In the genomic region with DNA sequence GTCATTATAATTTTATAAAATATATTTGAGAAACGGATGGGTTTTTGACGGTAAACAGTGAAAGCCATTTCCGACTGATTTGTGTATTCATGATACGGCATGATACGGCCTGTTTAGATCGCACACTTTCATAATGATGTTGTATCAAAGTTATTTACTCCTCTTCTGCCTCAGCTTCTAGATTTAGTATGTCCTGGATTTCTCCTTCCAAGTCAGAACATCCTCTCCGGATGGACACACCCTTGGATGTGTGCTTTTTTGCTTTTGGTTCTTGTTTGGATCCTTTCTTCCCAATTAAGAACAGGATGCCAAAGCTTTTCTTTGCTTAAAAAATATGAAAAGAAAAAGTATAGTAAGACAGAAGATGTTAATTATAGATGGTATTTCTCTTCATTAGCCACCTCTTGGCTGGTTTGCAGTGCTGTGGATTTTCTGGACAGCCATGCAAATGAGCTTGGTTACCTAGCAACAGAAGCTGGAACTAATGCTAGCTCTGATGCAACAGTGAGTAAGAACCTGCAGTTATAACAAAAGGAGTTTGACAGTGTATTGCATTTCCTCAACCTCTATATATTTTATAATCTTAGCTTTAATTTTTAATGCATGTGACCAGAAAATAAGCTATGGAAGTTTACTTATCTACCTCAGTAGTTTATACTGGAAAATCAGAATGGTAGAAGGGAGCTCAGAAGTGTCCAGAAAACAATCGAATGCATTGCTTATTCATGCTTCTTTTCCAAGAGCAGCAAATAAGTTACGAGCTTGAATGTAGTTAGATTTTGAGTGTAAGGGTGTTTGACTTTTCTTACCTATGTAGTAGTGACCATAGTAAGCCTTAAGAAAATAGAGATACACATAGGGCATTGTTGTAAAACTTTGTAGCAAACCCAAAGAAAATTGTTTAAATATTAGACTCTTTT, we compare ENCODE assay signal across 8 cellular contexts. TPM values are rescaled to one million over a fixed set of nuclear protein-coding genes. Genes with fewer than 3 reads are reported as not detected.
DNase-seq lines count a peak whose midpoint lies in the region; ATAC-seq and TF ChIP-seq lines count a peak whose summit lies in the region.

No MANE protein-coding gene starts in this region.

- no peaks in the 10 kb centered on the region; the same call in 1 of the 2 replicates for H4K20me1 ChIP-seq in IMR-90 (ENCODE audit: insufficient read depth, low read length)

- H2BK5ac ChIP-seq in IMR-90 (ENCODE audit: low read depth, low read length, poor library complexity, severe bottlenecking) = no peak overlapping the region

- peak overlapping the region in 1 of 2 experiments; percentile 56; a peak in 3 of 4 replicates for H4K8ac ChIP-seq in IMR-90 (ENCODE audit: low read depth in 2 of 2, low read length in 2 of 2)

- POLR2A ChIA-PET in IMR-90 (lab: Charles Lee; ENCODE audit: unreplicated experiment) = no interaction called here

- H4K91ac ChIP-seq in IMR-90 (ENCODE audit: insufficient read depth, low read depth, low read length) = peak overlapping the region; percentile 69

- 0 out of 2 replicates have a peak overlapping the region, but pooled peaks have one; percentile 21 for H3K18ac ChIP-seq in IMR-90 (ENCODE audit: low read depth, low read length)

- H2AK9ac ChIP-seq in IMR-90 (replicated peaks; ENCODE audit: low read depth, low read length, poor library complexity) = no peak overlapping the region

- H2BK15ac ChIP-seq in IMR-90 (ENCODE audit: low read depth, low read length) = no peak overlapping the region; the same call in 2 of the 3 replicates

- in situ Hi-C loops in IMR-90 (cut with MboI; ENCODE audit: low sequenced_read_pairs) = no loop called here

- peaks cover 54% of the 10 kb centered on the region for H3K4me1 Mint-ChIP-seq in activated T-cell treated with anti-CD3 and anti-CD28 coated beads, Interleukin-2, amount 50 U/mL, for 24 hours (ENCODE audit: low read depth)

- no peak overlapping the region for H2AFZ ChIP-seq in IMR-90 (replicated peaks; ENCODE audit: low read length, poor library complexity)

- no peak overlapping the region for H3K4me3 Mint-ChIP-seq in activated T-cell treated with anti-CD3 and anti-CD28 coated beads, Interleukin-2, amount 50 U/mL, for 24 hours

- WGBS in IMR-90 (ENCODE audit: extremely low coverage in 2 of 2, insufficient read length in 1 of 2), 2 experiments = no CpG with 5 or more reads among the region's 9 CpGs

- BruUV-seq in IMR-90 (replicated peaks; lab: Mats Ljungman, UMichigan) = no TSS peak

- H2BK20ac ChIP-seq in IMR-90 (ENCODE audit: low read depth, low read length) = peak overlapping the region; percentile 54; the same call in 1 of the 2 replicates

- no peak for TF ChIP-seq CTCF in IMR-90 (conservative IDR thresholded peaks at IDR 0.05; ENCODE audit: low read depth, low read length)
- no peak for TF ChIP-seq CTCF in left lung (IDR thresholded peaks at IDR 0.05)

- H3K36me3 ChIP-seq in IMR-90 (ENCODE audit: control insufficient read depth, insufficient read depth, low read length) (peaks cover 1% of the 10 kb centered on the region; the same call in 1 of the 2 replicates), left lung (peaks cover 0 to 18% of the 10 kb centered on the region in 2 donors)

- CTCF ChIA-PET in IMR-90 (lab: Yijun Ruan, JAX) = no interaction called here

- H3K36me3 Mint-ChIP-seq in activated T-cell treated with anti-CD3 and anti-CD28 coated beads, Interleukin-2, amount 50 U/mL, for 24 hours (ENCODE audit: low read depth) = peaks cover 84% of the 10 kb centered on the region

- no peaks in the 10 kb centered on the region for H3K27me3 ChIP-seq in IMR-90 (ENCODE audit: control insufficient read depth, insufficient read depth, low read length)
- no peaks in the 10 kb centered on the region for H3K27me3 ChIP-seq in left lung

- H3K9me3 ChIP-seq in IMR-90 (ENCODE audit: control insufficient read depth, insufficient read depth, low read length) = no peaks in the 10 kb centered on the region; the same call in 1 of the 2 replicates
- peaks cover 0 to 12% of the 10 kb centered on the region in 2 donors for H3K9me3 ChIP-seq in left lung

- H3K4me3 ChIP-seq in IMR-90 (ENCODE audit: insufficient read depth, low read depth, low read length) (no peak overlapping the region), left lung (no peak overlapping the region)

- H3K27ac ChIP-seq in IMR-90 (ENCODE audit: insufficient read depth, low read length) = peak overlapping the region; percentile 46; the same call in 1 of the 2 replicates
- H3K27ac ChIP-seq in left lung = peak overlapping the region in 1 of 2 donors; percentile 60

- H3K9me1 ChIP-seq in IMR-90 (ENCODE audit: insufficient read depth, low read length) = 0 out of 2 replicates have a peak, but pooled peaks cover 5% of the 10 kb centered on the region

- H3K9ac ChIP-seq in IMR-90 (ENCODE audit: low read depth, low read length) = no peak overlapping the region; the same call in 1 of the 2 replicates

- H3K4me1 ChIP-seq in IMR-90 (ENCODE audit: control insufficient read depth, insufficient read depth, low read length) = no peaks in the 10 kb centered on the region
- H3K4me1 ChIP-seq in left lung = peaks cover 0 to 10% of the 10 kb centered on the region in 2 donors

- peak; percentile 75 for ATAC-seq in IMR-90 (ENCODE audit: low read depth)
- peak; percentile 65 for ATAC-seq in left lung
- no peak for ATAC-seq in HG03439 (IDR thresholded peaks at IDR 0.05; ENCODE audit: unreplicated experiment)
- no peak for ATAC-seq in HG03039 (IDR thresholded peaks at IDR 0.05; ENCODE audit: unreplicated experiment)

- peaks cover 11% of the 10 kb centered on the region for H3K9me3 Mint-ChIP-seq in activated T-cell treated with anti-CD3 and anti-CD28 coated beads, Interleukin-2, amount 50 U/mL, for 24 hours

- peak overlapping the region; percentile 68 for H2BK120ac ChIP-seq in IMR-90 (ENCODE audit: low read depth, low read length)

- H2AK5ac ChIP-seq in IMR-90 (ENCODE audit: low read depth, low read length) = peak overlapping the region; percentile 22; the same call in 1 of the 2 replicates

- no peak overlapping the region for H3K23ac ChIP-seq in IMR-90 (ENCODE audit: low read depth, low read length)

- no peak for TF ChIP-seq RAD21 in IMR-90 (IDR thresholded peaks at IDR 0.05; ENCODE audit: low read length)

- peak overlapping the region; percentile 24; the same call in 1 of the 2 replicates for H3K4ac ChIP-seq in IMR-90 (ENCODE audit: low read depth, low read length)

- no peak overlapping the region for H3K14ac ChIP-seq in IMR-90 (replicated peaks; ENCODE audit: low read depth, low read length)

- H3K56ac ChIP-seq in IMR-90 (ENCODE audit: extremely low read depth, insufficient read depth, low read length) = no peak overlapping the region

- no peak for DNase-seq in activated T-cell treated with anti-CD3 and anti-CD28 coated beads, Interleukin-2, amount 50 U/mL, for 24 hours
- no peak for DNase-seq in activated T-cell treated with anti-CD3 and anti-CD28 coated beads for 4 hours
- peak; percentile 90 for DNase-seq in IMR-90
- peak; percentile 81 for DNase-seq in astrocyte of the hippocampus (ENCODE audit: low read depth, low spot score)
- DNase-seq in left lung = no peak
- DNase-seq in NCI-H2107 (lab: John Stamatoyannopoulos, UW) = no peak

- dilution Hi-C loops in IMR-90 (cut with HindIII; ENCODE audit: low sequenced_read_pairs, unreplicated experiment) = no loop called here

- TF ChIP-seq POLR2A in IMR-90 (IDR thresholded peaks at IDR 0.05; ENCODE audit: low read depth, low read length) = no peak

- intact Hi-C loops in IMR-90 (cut with micrococcal nuclease) = loop anchor here (5.0 kb wide), 1 partner anchor 1849 kb away; no protein-coding TSS in a partner anchor
- intact Hi-C loops in left lung (cut with DNase I) = no loop called here

- H4K5ac ChIP-seq in IMR-90 (ENCODE audit: low read depth, low read length) = no peak overlapping the region

- H3K4me2 ChIP-seq in IMR-90 (ENCODE audit: low read depth, low read length) = no peak overlapping the region

- peak overlapping the region; percentile 69 for H3K27ac Mint-ChIP-seq in activated T-cell treated with anti-CD3 and anti-CD28 coated beads, Interleukin-2, amount 50 U/mL, for 24 hours

- H3K27me3 Mint-ChIP-seq in activated T-cell treated with anti-CD3 and anti-CD28 coated beads, Interleukin-2, amount 50 U/mL, for 24 hours = no peaks in the 10 kb centered on the region

- peaks cover 13 to 15% of the 10 kb centered on the region in 2 experiments; a peak in 3 of 4 replicates for H3K79me1 ChIP-seq in IMR-90 (ENCODE audit: low read depth in 1 of 2, low read length in 2 of 2)

TF ChIP-seq in IMR-90, 13 proteins besides CTCF, POLR2A, EP300 and RAD21:
- no peak for TF ChIP-seq RFX5 (IDR thresholded peaks at IDR 0.05; ENCODE audit: low read depth, low read length)
- no peak for TF ChIP-seq MAZ (IDR thresholded peaks at IDR 0.05; ENCODE audit: borderline replicate concordance, low read depth, low read length)
- TF ChIP-seq MAFK (IDR thresholded peaks at IDR 0.05; ENCODE audit: low read depth, low read length) = no peak
- TF ChIP-seq CEBPB (IDR thresholded peaks at IDR 0.05; ENCODE audit: low read depth, low read length) = peak; percentile 98

RNA-seq across cellular contexts. Expression of a gene that starts 27.9 kb away (rescaled TPM):
- total RNA-seq in IMR-90 (2012; rRNA removed) = 16.0 and 17.8 TPM in 2 replicates
- 5.1 and 5.8 TPM in 2 replicates for polyA plus RNA-seq in IMR-90 (2012; rRNA removed)
- 1.4 and 2.4 TPM in 2 replicates for polyA plus RNA-seq in IMR-90 (2012; cell fraction: cytosol; rRNA removed)
- polyA plus RNA-seq in IMR-90 (2012; cell fraction: nucleus; rRNA removed; ENCODE audit: low replicate concordance) = 0.87 and 3.2 TPM in 2 replicates
- total RNA-seq in left lung = 10 to 100 TPM; 25.4 to 27.8 TPM

RNA-seq across cellular contexts. Expression of a gene that starts 42.7 kb away (rescaled TPM):
- total RNA-seq in IMR-90 (2012; rRNA removed) = not detected in 2 replicates
- polyA plus RNA-seq in IMR-90 (2012; rRNA removed) = not detected in 2 replicates
- polyA plus RNA-seq in IMR-90 (2012; cell fraction: cytosol; rRNA removed) = not detected in 2 replicates
- not detected in 2 replicates for polyA plus RNA-seq in IMR-90 (2012; cell fraction: nucleus; rRNA removed; ENCODE audit: low replicate concordance)
- total RNA-seq in left lung = 1 to 10 TPM; 1.5 to 9.1 TPM

Comparison
In these comparisons a context has a peak if more than half of its experiments do, and no peak if none do; other contexts are left out.
1. DNase-seq: peak in IMR-90 (single experiment) and astrocyte of the hippocampus (single experiment); none in activated T-cell treated with anti-CD3 and anti-CD28 coated beads, Interleukin-2, amount 50 U/mL, for 24 hours (single experiment), activated T-cell treated with anti-CD3 and anti-CD28 coated beads for 4 hours (single experiment), left lung (0 of 2) and NCI-H2107 (single experiment).
2. ATAC-seq: peak in IMR-90 (single experiment) and left lung (single experiment); none in HG03439 (single experiment) and HG03039 (single experiment).